In genomic region chr4:143369556-143369955, GRCh38 we compare ENCODE assay signal across 18 cellular contexts. TPM values are rescaled to one million over a fixed set of nuclear protein-coding genes. Genes with fewer than 3 reads are reported as not detected.
DNase-seq lines count a peak whose midpoint lies in the region; ATAC-seq and TF ChIP-seq lines count a peak whose summit lies in the region.
"Had no signal": no experiment of that assay in that cellular context is flagged by ENCODE, and none has a peak within 500 bp of the region (broad histone marks: within the 10 kb centered on the region; RNA-seq: fewer than 3 reads in every experiment).

No MANE protein-coding gene starts in this region.

- TF ChIP-seq CTCF in coronary artery (IDR thresholded peaks at IDR 0.05), result peak; percentile 14

- no peak overlapping the region for H3K27ac ChIP-seq in coronary artery
- H3K27ac ChIP-seq: PC-9 had no signal

- intact Hi-C loops in left ventricle myocardium superior (cut with micrococcal nuclease), result no loop called here
- intact Hi-C loops in sciatic nerve (cut with DNase I), result no loop called here

- no peak overlapping the region for H3K4me3 ChIP-seq in coronary artery
- H3K4me3 ChIP-seq: MG63, PC-9 had no signal

- peak; percentile 35 to 51 for DNase-seq in Kasumi-1 (lab: John Stamatoyannopoulos, UW)
- DNase-seq in coronary artery (ENCODE audit: low spot score), result no peak
- no peak for DNase-seq in left ventricle myocardium superior
- no peak for DNase-seq in sciatic nerve (ENCODE audit: low spot score)
- no peak for DNase-seq in NCI-H1436 (lab: John Stamatoyannopoulos, UW)
- DNase-seq: ACHN; CD4-positive, alpha-beta memory T cell; DND-41; GF-D8; KG1; MG63; NCI-H1105; NCI-H187; NCI-H446; NCI-H748 treated with DMSO at 0.1 percent for 48 hours; PC-9 had no signal

- ATAC-seq in left ventricle myocardium superior (peak; percentile 38), sciatic nerve (peak; percentile 53), GM21515 (IDR thresholded peaks at IDR 0.05; ENCODE audit: unreplicated experiment) (no peak), HG02981 (IDR thresholded peaks at IDR 0.05; ENCODE audit: unreplicated experiment) (no peak)

RNA-seq across cellular contexts. Expression of gene GAB1, which starts 32.9 kb away (rescaled TPM):
- total RNA-seq in left ventricle myocardium superior (90.7 TPM), sciatic nerve (279 TPM)

Comparison
In these comparisons a context has a peak if more than half of its experiments do, and no peak if none do; other contexts are left out.
1. DNase-seq: peak in Kasumi-1 (2 of 2); none in coronary artery (single experiment), left ventricle myocardium superior (single experiment), sciatic nerve (single experiment) and NCI-H1436 (single experiment).
2. ATAC-seq: peak in left ventricle myocardium superior (single experiment) and sciatic nerve (single experiment); none in GM21515 (single experiment) and HG02981 (single experiment).